ENCODE assay signal across 1 cellular context in genomic region chr22:38700789-38701628, GRCh38.
TF ChIP-seq lines count a peak whose summit lies in the region.

JOSD1 (minus strand) TSS chr22:38700943; CDS start chr22:38699987, 956 bp downstream.

TF ChIP-seq in K562, 482 proteins besides CTCF, POLR2A, EP300 and RAD21 (continued from another document and continues in another):
- TF ChIP-seq, protein P1, sequence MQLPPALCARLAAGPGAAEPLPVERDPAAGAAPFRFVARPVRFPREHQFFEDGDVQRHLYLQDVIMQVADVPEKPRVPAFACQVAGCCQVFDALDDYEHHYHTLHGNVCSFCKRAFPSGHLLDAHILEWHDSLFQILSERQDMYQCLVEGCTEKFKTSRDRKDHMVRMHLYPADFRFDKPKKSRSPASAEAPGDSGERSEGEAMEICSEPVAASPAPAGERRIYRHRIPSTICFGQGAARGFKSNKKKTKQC (CRISPR knock-in tag; IDR thresholded peaks at IDR 0.05), result 0 out of 2 replicates have a peak, but pooled peaks have one; percentile 64
- TF ChIP-seq DLX4 (CRISPR knock-in tag; IDR thresholded peaks at IDR 0.05) (no peak), ZNF766 (CRISPR knock-in tag; conservative IDR thresholded peaks at IDR 0.05) (peak; percentile 85; the same call in 1 of the 2 replicates), CEBPG (CRISPR knock-in tag; IDR thresholded peaks at IDR 0.05) (peak; percentile 55; the same call in 1 of the 2 replicates), CEBPG (tag; conservative IDR thresholded peaks at IDR 0.05 in 1 of 2, IDR thresholded peaks at IDR 0.05 in 1 of 2) (peak in 1 of 2 experiments; percentile 21; a peak in 2 of 4 replicates), CAMTA2 (CRISPR knock-in tag; conservative IDR thresholded peaks at IDR 0.05) (no peak), GATA2 (CRISPR knock-in tag; IDR thresholded peaks at IDR 0.05) (no peak), HNRNPH1 (optimal IDR thresholded peaks at IDR 0.05; ENCODE audit: low read depth, low read length) (no peak), ZFP30 (CRISPR knock-in tag; IDR thresholded peaks at IDR 0.05; ENCODE audit: borderline replicate concordance) (no peak), TGIF2 (CRISPR knock-in tag; IDR thresholded peaks at IDR 0.05) (no peak), PML (IDR thresholded peaks at IDR 0.05; ENCODE audit: low read length) (no peak; the same call in 1 of the 2 replicates), MTA2 (IDR thresholded peaks at IDR 0.05; ENCODE audit: low read depth) (0 out of 2 replicates have a peak, but pooled peaks have one; percentile 10), ETS2 (tag; IDR thresholded peaks at IDR 0.05; ENCODE audit: borderline replicate concordance, poor library complexity, severe bottlenecking) (no peak), HNRNPK (IDR thresholded peaks at IDR 0.05; ENCODE audit: low read depth, low read length, poor library complexity, severe bottlenecking) (no peak), SETDB1 (IDR thresholded peaks at IDR 0.05; ENCODE audit: low read length) (no peak), FOXM1 (IDR thresholded peaks at IDR 0.05; ENCODE audit: low read depth) (no peak), FOXM1 (CRISPR knock-in tag; IDR thresholded peaks at IDR 0.05; ENCODE audit: low read depth) (no peak), ELF1 (tag; IDR thresholded peaks at IDR 0.05) (no peak), RFX1 (IDR thresholded peaks at IDR 0.05) (no peak), MYC (IDR thresholded peaks at IDR 0.05; ENCODE audit: low read depth, low read length) (peak; percentile 37; the same call in 1 of the 2 replicates), MYC (CRISPR knock-in tag; IDR thresholded peaks at IDR 0.05; ENCODE audit: borderline replicate concordance, low read depth) (no peak), ZC3H4 (CRISPR knock-in tag; IDR thresholded peaks at IDR 0.05; ENCODE audit: borderline replicate concordance) (no peak), RBM22 (IDR thresholded peaks at IDR 0.05; ENCODE audit: low read depth, low read length, poor library complexity, severe bottlenecking) (no peak), U2AF2 (optimal IDR thresholded peaks at IDR 0.05; ENCODE audit: low read depth, low read length) (no peak), BRCA1 (IDR thresholded peaks at IDR 0.05) (no peak), BRCA1 (CRISPR knock-in tag; IDR thresholded peaks at IDR 0.05) (no peak), YY1 (IDR thresholded peaks at IDR 0.05; ENCODE audit: borderline replicate concordance in 1 of 3, control insufficient read depth in 1 of 3, extremely low read depth in 1 of 3, insufficient read depth in 3 of 3, insufficient read length in 1 of 3, insufficient replicate concordance in 2 of 3, low read depth in 1 of 3, low read length in 2 of 3) (peak in 1 of 3 experiments; percentile 21), ERF (CRISPR knock-in tag; IDR thresholded peaks at IDR 0.05) (0 out of 2 replicates have a peak, but pooled peaks have one; percentile 26), SIRT6 (IDR thresholded peaks at IDR 0.05; ENCODE audit: low read depth, low read length) (no peak), HIVEP1 (CRISPR knock-in tag; IDR thresholded peaks at IDR 0.05) (no peak), POLR2AphosphoS2 (IDR thresholded peaks at IDR 0.05; ENCODE audit: low read length) (no peak), PCBP1 (IDR thresholded peaks at IDR 0.05; ENCODE audit: low read depth, low read length, poor library complexity, severe bottlenecking) (peak; percentile 46), CBX5 (IDR thresholded peaks at IDR 0.05; ENCODE audit: borderline replicate concordance, low read depth) (0 out of 2 replicates have a peak, but pooled peaks have one; percentile 12), ZNF395 (CRISPR knock-in tag; IDR thresholded peaks at IDR 0.05) (peak; percentile 84), HMG20A (CRISPR knock-in tag; conservative IDR thresholded peaks at IDR 0.05) (no peak), ZBTB1 (CRISPR knock-in tag; IDR thresholded peaks at IDR 0.05; ENCODE audit: borderline replicate concordance, low read depth) (peak; percentile 91), UBTF (IDR thresholded peaks at IDR 0.05; ENCODE audit: borderline replicate concordance in 1 of 2, low read depth in 2 of 2, low read length in 2 of 2) (0 out of 4 replicates have a peak, but pooled peaks of 1 of the 2 experiments have one; percentile 37), MCM5 (IDR thresholded peaks at IDR 0.05; ENCODE audit: low read depth) (no peak), SMARCA5 (IDR thresholded peaks at IDR 0.05) (no peak), NCOR1 (IDR thresholded peaks at IDR 0.05) (no peak), AFF1 (IDR thresholded peaks at IDR 0.05; ENCODE audit: low read depth in 1 of 2, partially characterized antibody in 2 of 2) (no peak), RB1 (IDR thresholded peaks at IDR 0.05; ENCODE audit: low read depth) (peak; percentile 85), BRD9 (IDR thresholded peaks at IDR 0.05; ENCODE audit: low read depth, partially characterized antibody) (no peak)
- TF ChIP-seq, protein P2, sequence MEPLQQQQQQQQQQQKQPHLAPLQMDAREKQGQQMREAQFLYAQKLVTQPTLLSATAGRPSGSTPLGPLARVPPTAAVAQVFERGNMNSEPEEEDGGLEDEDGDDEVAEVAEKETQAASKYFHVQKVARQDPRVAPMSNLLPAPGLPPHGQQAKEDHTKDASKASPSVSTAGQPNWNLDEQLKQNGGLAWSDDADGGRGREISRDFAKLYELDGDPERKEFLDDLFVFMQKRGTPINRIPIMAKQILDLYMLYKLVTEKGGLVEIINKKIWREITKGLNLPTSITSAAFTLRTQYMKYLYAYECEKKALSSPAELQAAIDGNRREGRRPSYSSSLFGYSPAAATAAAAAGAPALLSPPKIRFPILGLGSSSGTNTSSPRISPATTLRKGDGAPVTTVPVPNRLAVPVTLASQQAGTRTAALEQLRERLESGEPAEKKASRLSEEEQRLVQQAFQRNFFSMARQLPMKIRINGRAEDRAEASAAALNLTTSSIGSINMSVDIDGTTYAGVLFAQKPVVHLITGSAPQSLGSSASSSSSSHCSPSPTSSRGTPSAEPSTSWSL (CRISPR knock-in tag; IDR thresholded peaks at IDR 0.05; ENCODE audit: borderline replicate concordance), result no peak
- TF ChIP-seq, protein P3, sequence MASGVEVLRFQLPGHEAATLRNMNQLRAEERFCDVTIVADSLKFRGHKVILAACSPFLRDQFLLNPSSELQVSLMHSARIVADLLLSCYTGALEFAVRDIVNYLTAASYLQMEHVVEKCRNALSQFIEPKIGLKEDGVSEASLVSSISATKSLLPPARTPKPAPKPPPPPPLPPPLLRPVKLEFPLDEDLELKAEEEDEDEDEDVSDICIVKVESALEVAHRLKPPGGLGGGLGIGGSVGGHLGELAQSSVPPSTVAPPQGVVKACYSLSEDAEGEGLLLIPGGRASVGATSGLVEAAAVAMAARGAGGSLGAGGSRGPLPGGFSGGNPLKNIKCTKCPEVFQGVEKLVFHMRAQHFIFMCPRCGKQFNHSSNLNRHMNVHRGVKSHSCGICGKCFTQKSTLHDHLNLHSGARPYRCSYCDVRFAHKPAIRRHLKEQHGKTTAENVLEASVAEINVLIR (CRISPR knock-in tag; IDR thresholded peaks at IDR 0.05), result peak; percentile 98
- TF ChIP-seq, protein P4, sequence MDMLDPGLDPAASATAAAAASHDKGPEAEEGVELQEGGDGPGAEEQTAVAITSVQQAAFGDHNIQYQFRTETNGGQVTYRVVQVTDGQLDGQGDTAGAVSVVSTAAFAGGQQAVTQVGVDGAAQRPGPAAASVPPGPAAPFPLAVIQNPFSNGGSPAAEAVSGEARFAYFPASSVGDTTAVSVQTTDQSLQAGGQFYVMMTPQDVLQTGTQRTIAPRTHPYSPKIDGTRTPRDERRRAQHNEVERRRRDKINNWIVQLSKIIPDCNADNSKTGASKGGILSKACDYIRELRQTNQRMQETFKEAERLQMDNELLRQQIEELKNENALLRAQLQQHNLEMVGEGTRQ (CRISPR knock-in tag; IDR thresholded peaks at IDR 0.05), result no peak
- TF ChIP-seq, protein P5, sequence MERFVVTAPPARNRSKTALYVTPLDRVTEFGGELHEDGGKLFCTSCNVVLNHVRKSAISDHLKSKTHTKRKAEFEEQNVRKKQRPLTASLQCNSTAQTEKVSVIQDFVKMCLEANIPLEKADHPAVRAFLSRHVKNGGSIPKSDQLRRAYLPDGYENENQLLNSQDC (CRISPR knock-in tag; IDR thresholded peaks at IDR 0.05), result no peak
